In the genomic region with DNA sequence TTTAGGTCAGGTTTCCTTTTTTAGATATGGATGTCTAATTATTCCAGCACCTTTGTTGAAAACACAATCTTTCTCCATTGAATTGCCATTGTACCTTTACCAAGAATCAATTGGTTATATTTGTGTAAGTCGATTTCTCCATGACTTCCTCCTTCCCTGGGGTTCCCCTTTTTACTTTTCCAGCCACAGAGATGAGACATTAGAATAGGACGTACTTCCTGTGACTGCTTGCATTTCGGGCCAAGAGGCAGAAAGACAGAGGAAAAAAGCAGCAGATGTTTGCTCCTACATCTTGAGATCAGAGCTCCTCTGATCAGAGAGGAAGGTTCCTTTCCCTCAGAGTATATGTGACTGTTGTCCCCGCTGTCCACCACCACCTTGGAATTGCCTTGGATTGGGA, we compare ENCODE assay signal across 1 cellular context.
TF ChIP-seq lines count a peak whose summit lies in the region.

No MANE protein-coding gene starts in this region.

TF ChIP-seq in HepG2, 621 proteins besides CTCF, POLR2A, EP300 and RAD21 (continued from another document):
- TF ChIP-seq, protein P1, sequence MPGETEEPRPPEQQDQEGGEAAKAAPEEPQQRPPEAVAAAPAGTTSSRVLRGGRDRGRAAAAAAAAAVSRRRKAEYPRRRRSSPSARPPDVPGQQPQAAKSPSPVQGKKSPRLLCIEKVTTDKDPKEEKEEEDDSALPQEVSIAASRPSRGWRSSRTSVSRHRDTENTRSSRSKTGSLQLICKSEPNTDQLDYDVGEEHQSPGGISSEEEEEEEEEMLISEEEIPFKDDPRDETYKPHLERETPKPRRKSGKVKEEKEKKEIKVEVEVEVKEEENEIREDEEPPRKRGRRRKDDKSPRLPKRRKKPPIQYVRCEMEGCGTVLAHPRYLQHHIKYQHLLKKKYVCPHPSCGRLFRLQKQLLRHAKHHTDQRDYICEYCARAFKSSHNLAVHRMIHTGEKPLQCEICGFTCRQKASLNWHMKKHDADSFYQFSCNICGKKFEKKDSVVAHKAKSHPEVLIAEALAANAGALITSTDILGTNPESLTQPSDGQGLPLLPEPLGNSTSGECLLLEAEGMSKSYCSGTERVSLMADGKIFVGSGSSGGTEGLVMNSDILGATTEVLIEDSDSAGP (CRISPR knock-in tag; IDR thresholded peaks at IDR 0.05; ENCODE audit: borderline replicate concordance), result no peak
- no peak for TF ChIP-seq TRIM24 (CRISPR knock-in tag; IDR thresholded peaks at IDR 0.05)
